Comparison of ENCODE assay signal across 9 cellular contexts in genomic region chr20:47276856-47277541, GRCh38.
DNase-seq lines count a peak whose midpoint lies in the region; ATAC-seq and TF ChIP-seq lines count a peak whose summit lies in the region.
"Had no signal": no experiment of that assay in that cellular context is flagged by ENCODE, and none has a peak within 500 bp of the region (broad histone marks: within the 10 kb centered on the region; RNA-seq: fewer than 3 reads in every experiment).

No MANE protein-coding gene starts in this region.

- H3K27me3 Mint-ChIP-seq in stimulated activated memory B cell treated with anti-CD40 and anti-IgM and Interleukin-4, amounts not matched to agents 10 μg/mL and 1 μg/mL and 100 μg/mL, for 72 hours: no peaks in the 10 kb centered on the region

- no peaks in the 10 kb centered on the region for H3K27me3 ChIP-seq in ascending aorta
- H3K27me3 ChIP-seq in right atrium auricular region: no peaks in the 10 kb centered on the region

- no peak overlapping the region for H3K4me3 ChIP-seq in ascending aorta
- no peak overlapping the region for H3K4me3 ChIP-seq in right atrium auricular region

- no peak for ATAC-seq in stimulated activated memory B cell treated with anti-CD40 and anti-IgM and Interleukin-4, amounts not matched to agents 10 μg/mL and 1 μg/mL and 100 μg/mL, for 72 hours
- ATAC-seq in GM18907 (IDR thresholded peaks at IDR 0.05; ENCODE audit: unreplicated experiment) (no peak), HG03457 (IDR thresholded peaks at IDR 0.05; ENCODE audit: unreplicated experiment) (no peak), HG03354 (IDR thresholded peaks at IDR 0.05; ENCODE audit: poor library complexity, severe bottlenecking, unreplicated experiment) (no peak)
- ATAC-seq: activated naive CD4-positive, alpha-beta T cell treated with anti-CD3 and anti-CD28 coated beads, Interleukin-2, amount 50 U/mL, for 72 hours had no signal

- H3K9me3 Mint-ChIP-seq in stimulated activated memory B cell treated with anti-CD40 and anti-IgM and Interleukin-4, amounts not matched to agents 10 μg/mL and 1 μg/mL and 100 μg/mL, for 72 hours: no peaks in the 10 kb centered on the region
- H3K9me3 Mint-ChIP-seq: activated naive CD4-positive, alpha-beta T cell treated with anti-CD3 and anti-CD28 coated beads, Interleukin-2, amount 50 U/mL, for 72 hours had no signal

- DNase-seq in HCEC 1CT (peak; percentile 35), ascending aorta (ENCODE audit: low spot score in 2 of 2) (peak in 1 of 2 donors; percentile 72), right atrium auricular region (ENCODE audit: low spot score) (peak; percentile 66), RPMI8226 (no peak)

- TF ChIP-seq CTCF in ascending aorta (IDR thresholded peaks at IDR 0.05): no peak
- TF ChIP-seq CTCF in right atrium auricular region (IDR thresholded peaks at IDR 0.05): no peak

- H3K27ac Mint-ChIP-seq in stimulated activated memory B cell treated with anti-CD40 and anti-IgM and Interleukin-4, amounts not matched to agents 10 μg/mL and 1 μg/mL and 100 μg/mL, for 72 hours: peak overlapping the region; percentile 53

- H3K27ac ChIP-seq in ascending aorta (peak overlapping the region; percentile 95 to 97), right atrium auricular region (peak overlapping the region; percentile 84 to 89)

- peaks cover 50% of the 10 kb centered on the region for H3K4me1 Mint-ChIP-seq in stimulated activated memory B cell treated with anti-CD40 and anti-IgM and Interleukin-4, amounts not matched to agents 10 μg/mL and 1 μg/mL and 100 μg/mL, for 72 hours

- H3K4me1 ChIP-seq in ascending aorta: peaks cover 15 to 51% of the 10 kb centered on the region in 2 donors
- peaks cover 0 to 61% of the 10 kb centered on the region in 2 donors for H3K4me1 ChIP-seq in right atrium auricular region

- H3K4me3 Mint-ChIP-seq in stimulated activated memory B cell treated with anti-CD40 and anti-IgM and Interleukin-4, amounts not matched to agents 10 μg/mL and 1 μg/mL and 100 μg/mL, for 72 hours: no peak overlapping the region

- H3K36me3 Mint-ChIP-seq in stimulated activated memory B cell treated with anti-CD40 and anti-IgM and Interleukin-4, amounts not matched to agents 10 μg/mL and 1 μg/mL and 100 μg/mL, for 72 hours: peaks cover 80% of the 10 kb centered on the region

- no peaks in the 10 kb centered on the region for H3K9me3 ChIP-seq in ascending aorta
- H3K9me3 ChIP-seq in right atrium auricular region: no peaks in the 10 kb centered on the region

- intact Hi-C loops in ascending aorta (cut with DNase I): loop anchor here (1.0 kb wide), 1 partner anchor 187 kb away; no protein-coding TSS in a partner anchor

- H3K36me3 ChIP-seq in ascending aorta: peaks cover 4 to 24% of the 10 kb centered on the region in 2 donors
- peaks cover 36% of the 10 kb centered on the region for H3K36me3 ChIP-seq in right atrium auricular region
